ENCODE assay signal across 8 cellular contexts in the genomic region with DNA sequence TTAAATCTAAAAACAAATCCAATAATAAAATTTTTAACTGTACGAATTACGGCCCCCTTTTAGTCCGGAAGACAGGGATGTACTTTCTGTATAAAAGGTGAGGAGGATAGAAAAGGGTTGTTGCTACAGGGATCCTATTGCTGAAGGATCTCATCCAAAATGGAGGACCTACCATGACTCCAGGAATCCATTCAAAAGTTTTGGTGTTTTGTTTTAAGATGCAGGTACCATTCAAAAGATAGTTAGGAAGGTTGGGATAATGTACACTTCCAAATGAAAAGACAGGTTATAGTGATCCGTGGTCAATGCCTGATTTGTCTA. TPM values are rescaled to one million over a fixed set of nuclear protein-coding genes. Genes with fewer than 3 reads are reported as not detected.
DNase-seq lines count a peak whose midpoint lies in the region; ATAC-seq and TF ChIP-seq lines count a peak whose summit lies in the region.

No MANE protein-coding gene starts in this region.

- no peak overlapping the region for H2AK5ac ChIP-seq in mesendoderm (ENCODE audit: low read length)

- H3K9ac ChIP-seq in mesendoderm (ENCODE audit: low read length) = no peak overlapping the region

- no peaks in the 10 kb centered on the region for H3K9me3 ChIP-seq in left ventricle myocardium inferior (replicated peaks)
- H3K9me3 ChIP-seq in body of pancreas = no peaks in the 10 kb centered on the region
- H3K9me3 ChIP-seq in vagina = no peaks in the 10 kb centered on the region
- no peaks in the 10 kb centered on the region for H3K9me3 ChIP-seq in WERI-Rb-1 (ENCODE audit: severe bottlenecking)

- H2BK5ac ChIP-seq in mesendoderm (ENCODE audit: low read length) = no peak overlapping the region

- TF ChIP-seq CTCF in left ventricle myocardium inferior (IDR thresholded peaks at IDR 0.05; ENCODE audit: borderline replicate concordance) = no peak
- no peak for TF ChIP-seq CTCF in body of pancreas (IDR thresholded peaks at IDR 0.05)
- TF ChIP-seq CTCF in vagina (IDR thresholded peaks at IDR 0.05) = no peak
- TF ChIP-seq CTCF in WERI-Rb-1 (IDR thresholded peaks at IDR 0.05; ENCODE audit: low read depth, low read length) = no peak

- H3K4me3 ChIP-seq in left ventricle myocardium inferior = peak overlapping the region; percentile 91
- no peak overlapping the region for H3K4me3 ChIP-seq in body of pancreas
- H3K4me3 ChIP-seq in mesendoderm (ENCODE audit: low read length) = no peak overlapping the region
- H3K4me3 ChIP-seq in vagina = peak overlapping the region; percentile 79 to 95
- H3K4me3 ChIP-seq in WERI-Rb-1 (ENCODE audit: low read depth, low read length) = no peak overlapping the region

- no peaks in the 10 kb centered on the region for H3K79me1 ChIP-seq in mesendoderm (ENCODE audit: low read length)

- H3K23ac ChIP-seq in mesendoderm (ENCODE audit: low read length) = no peak overlapping the region

- TF ChIP-seq POLR2A in body of pancreas (IDR thresholded peaks at IDR 0.05) = no peak
- no peak for TF ChIP-seq POLR2A in vagina (IDR thresholded peaks at IDR 0.05)

- DNase-seq in left ventricle myocardium inferior (no peak), Right ventricle myocardium superior (no peak), body of pancreas (no peak), mesendoderm (no peak), vagina (ENCODE audit: extremely low spot score in 2 of 2) (no peak), WERI-Rb-1 (no peak)
- no peak for DNase-seq in stimulated activated CD4-positive, alpha-beta T cell treated with anti-CD3 and anti-CD28 coated beads, Interleukin-1b, Interleukin-23, amount 100 ng/mL, for 48 hours

- H2BK15ac ChIP-seq in mesendoderm (replicated peaks; ENCODE audit: low read depth) = no peak overlapping the region

- H3K4me1 ChIP-seq in left ventricle myocardium inferior (peaks cover 50% of the 10 kb centered on the region), body of pancreas (peaks cover 28% of the 10 kb centered on the region), mesendoderm (ENCODE audit: control insufficient read depth, low read depth, low read length) (peaks cover 3% of the 10 kb centered on the region), vagina (peaks cover 34% of the 10 kb centered on the region)

- H3K56ac ChIP-seq in mesendoderm (ENCODE audit: low read length) = no peak overlapping the region

- H3K27ac ChIP-seq in left ventricle myocardium inferior (replicated peaks) (peak overlapping the region; percentile 99), body of pancreas (peak overlapping the region in 3 of 4 donors; percentile 93 to 97 (median 95)), mesendoderm (ENCODE audit: low read depth, low read length) (no peak overlapping the region), vagina (peak overlapping the region; percentile 97), WERI-Rb-1 (no peak overlapping the region)

- H4K8ac ChIP-seq in mesendoderm (ENCODE audit: low read depth, low read length) = no peak overlapping the region

- H3K79me2 ChIP-seq in mesendoderm (ENCODE audit: control insufficient read depth, insufficient read depth, low read length) = peaks cover 25% of the 10 kb centered on the region

- no peak overlapping the region for H3K4ac ChIP-seq in mesendoderm (ENCODE audit: low read depth, low read length)

- H3K27me3 ChIP-seq in left ventricle myocardium inferior (ENCODE audit: low read depth) (no peaks in the 10 kb centered on the region), body of pancreas (no peaks in the 10 kb centered on the region), mesendoderm (ENCODE audit: insufficient read depth, low read length, poor library complexity) (no peaks in the 10 kb centered on the region), vagina (no peaks in the 10 kb centered on the region), WERI-Rb-1 (ENCODE audit: insufficient read depth, low read depth, severe bottlenecking) (no peaks in the 10 kb centered on the region)

- no peak overlapping the region for H4K5ac ChIP-seq in mesendoderm (ENCODE audit: low read length)

- no peak overlapping the region for H3K4me2 ChIP-seq in mesendoderm (ENCODE audit: low read length)

- ATAC-seq in Right ventricle myocardium superior (ENCODE audit: poor library complexity) = no peak
- ATAC-seq in body of pancreas = no peak
- ATAC-seq in HG02970 (IDR thresholded peaks at IDR 0.05; ENCODE audit: low FRiP score, unreplicated experiment) = no peak

- intact Hi-C loops in left ventricle myocardium inferior (cut with micrococcal nuclease) (loop anchor here (10.0 kb wide), 1 partner anchor 121 kb away; a partner anchor contains a TSS), Right ventricle myocardium superior (cut with DNase I) (loop anchor here (10.0 kb wide), 1 partner anchor 169 kb away; no protein-coding TSS in a partner anchor), body of pancreas (cut with DNase I) (loop anchor here (10.0 kb wide), 1 partner anchor 111 kb away; no protein-coding TSS in a partner anchor), vagina (cut with DNase I) (loop anchor here (5.0 kb wide), 1 partner anchor 113 kb away; no protein-coding TSS in a partner anchor)

- H3K36me3 ChIP-seq in left ventricle myocardium inferior (no peaks in the 10 kb centered on the region), body of pancreas (replicated peaks in 1 of 2; ENCODE audit: insufficient read depth in 1 of 2, low read depth in 2 of 2) (no peaks in the 10 kb centered on the region), mesendoderm (ENCODE audit: control insufficient read depth, insufficient read depth, low read length) (no peaks in the 10 kb centered on the region), vagina (no peaks in the 10 kb centered on the region), WERI-Rb-1 (no peaks in the 10 kb centered on the region; the same call in 1 of the 2 replicates)

- H3K18ac ChIP-seq in mesendoderm (ENCODE audit: low read length) = peak overlapping the region; percentile 97

- 75 to 79% methylated on average over 4 of the region's 4 CpGs for WGBS in body of pancreas, 2 donors
- no CpG with 5 or more reads among the region's 4 CpGs for WGBS in mesendoderm (ENCODE audit: extremely low coverage, insufficient coverage, low lambda C conversion rate)

- H2BK120ac ChIP-seq in mesendoderm (ENCODE audit: low read depth, low read length) = no peak overlapping the region

RNA-seq across cellular contexts. Expression of a gene that starts 1.3 kb away (rescaled TPM):
- 78.6 TPM for total RNA-seq in left ventricle myocardium inferior
- total RNA-seq in Right ventricle myocardium superior = 70.4 TPM
- 10 to 100 TPM; 21.1 to 28.8 TPM for total RNA-seq in body of pancreas
- 217 TPM for polyA plus RNA-seq in mesendoderm (2013, experiment 1 of 2)
- polyA plus RNA-seq in mesendoderm (2013, experiment 2 of 2) = 221 TPM
- 62.4 TPM for total RNA-seq in vagina

Comparison
In these comparisons a context has a peak if more than half of its experiments do, and no peak if none do; other contexts are left out.
1. H3K27ac ChIP-seq: peak in left ventricle myocardium inferior (single experiment), body of pancreas (3 of 4) and vagina (single experiment); none in mesendoderm (single experiment) and WERI-Rb-1 (single experiment).
2. H3K4me3 ChIP-seq: peak in left ventricle myocardium inferior (single experiment) and vagina (2 of 2); none in body of pancreas (0 of 2), mesendoderm (single experiment) and WERI-Rb-1 (single experiment).